ENCODE assay signal across 14 cellular contexts in the genomic region with DNA sequence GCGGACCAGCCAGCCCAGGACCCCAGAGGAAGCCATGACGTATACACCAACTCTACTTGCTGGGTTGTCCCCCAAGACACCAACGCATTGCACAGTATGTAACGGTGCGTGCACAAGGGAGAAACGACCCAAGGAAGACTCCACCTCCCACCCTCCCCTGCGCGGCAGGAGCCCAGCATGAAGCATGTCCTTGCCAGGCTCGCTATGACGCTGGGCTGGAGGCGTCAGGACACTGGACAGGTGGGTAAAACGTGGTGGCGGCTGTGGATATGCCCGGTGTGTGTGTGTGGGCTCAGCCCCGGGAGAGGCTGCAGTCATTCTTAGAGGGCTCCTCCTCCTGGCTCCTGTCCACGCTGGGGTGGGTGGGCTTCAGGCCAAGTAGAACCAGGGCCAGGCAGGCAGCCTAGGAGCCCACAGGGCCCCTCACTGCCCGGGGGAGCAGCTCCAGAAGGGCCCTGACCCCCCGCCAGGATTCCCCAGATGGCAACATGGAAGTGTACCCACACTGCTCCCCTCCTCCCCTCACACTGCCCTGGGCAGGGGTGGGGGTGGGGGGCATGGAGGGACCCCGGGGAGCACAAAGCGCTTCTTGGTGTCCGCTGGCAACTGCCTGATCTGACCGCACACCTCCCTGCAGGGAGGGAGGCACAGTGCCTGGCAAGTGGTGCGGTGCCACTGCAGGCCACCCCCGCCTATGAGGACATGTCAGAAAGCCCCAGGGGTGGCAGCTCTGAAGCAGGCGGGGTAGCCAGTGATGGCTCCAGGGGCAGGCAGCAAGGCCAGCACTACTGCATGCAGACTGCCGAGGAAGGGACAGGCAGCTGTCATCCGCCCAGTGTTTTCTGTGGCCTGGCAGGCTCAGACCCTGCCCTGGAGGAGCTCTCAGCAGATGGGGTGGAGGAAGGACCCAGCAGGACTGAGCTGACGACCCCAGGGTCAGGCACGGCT. TPM values are rescaled to one million over a fixed set of nuclear protein-coding genes. Genes with fewer than 3 reads are reported as not detected.
DNase-seq lines count a peak whose midpoint lies in the region; TF ChIP-seq lines count a peak whose summit lies in the region.
"Had no signal": no experiment of that assay in that cellular context is flagged by ENCODE, and none has a peak within 500 bp of the region (broad histone marks: within the 10 kb centered on the region; RNA-seq: fewer than 3 reads in every experiment).

No MANE protein-coding gene starts in this region.

- peaks cover 6% of the 10 kb centered on the region for H3K9me3 Mint-ChIP-seq in activated T-cell treated with anti-CD3 and anti-CD28 coated beads, Interleukin-2, amount 50 U/mL, for 24 hours
- H3K9me3 Mint-ChIP-seq in Calu3 (ENCODE audit: low read depth, unreplicated experiment) (peaks cover 6% of the 10 kb centered on the region), MCF 10A (ENCODE audit: unreplicated experiment) (peaks cover 5% of the 10 kb centered on the region)

- H3K4me3 Mint-ChIP-seq in activated T-cell treated with anti-CD3 and anti-CD28 coated beads, Interleukin-2, amount 50 U/mL, for 24 hours: no peak overlapping the region
- H3K4me3 Mint-ChIP-seq in Calu3 (ENCODE audit: low read depth, unreplicated experiment): no peak overlapping the region
- H3K4me3 Mint-ChIP-seq in MCF 10A (ENCODE audit: unreplicated experiment): no peak overlapping the region
- H3K4me3 Mint-ChIP-seq: CD8-positive, alpha-beta memory T cell had no signal

- H3K36me3 Mint-ChIP-seq in activated T-cell treated with anti-CD3 and anti-CD28 coated beads, Interleukin-2, amount 50 U/mL, for 24 hours (ENCODE audit: low read depth): peaks cover 18% of the 10 kb centered on the region
- peaks cover 10% of the 10 kb centered on the region for H3K36me3 Mint-ChIP-seq in Calu3 (ENCODE audit: insufficient read depth, unreplicated experiment)
- peaks cover 19% of the 10 kb centered on the region for H3K36me3 Mint-ChIP-seq in MCF 10A (ENCODE audit: insufficient read depth, unreplicated experiment)

- no peak overlapping the region for H3K27ac ChIP-seq in testis
- H3K27ac ChIP-seq: foreskin keratinocyte had no signal

- no peaks in the 10 kb centered on the region for H3K27me3 ChIP-seq in testis
- H3K27me3 ChIP-seq: foreskin keratinocyte had no signal

- TF ChIP-seq POLR2A in testis (IDR thresholded peaks at IDR 0.05): no peak

- intact Hi-C loops in testis (cut with DNase I; ENCODE audit: low total_unique reads) (no loop called here), Calu3 (cut with micrococcal nuclease; ENCODE audit: unreplicated experiment) (no loop called here), MCF 10A (cut with micrococcal nuclease) (no loop called here)

- H3K4me3 ChIP-seq in testis: no peak overlapping the region

- CTCF ChIA-PET in Calu3 (lab: Charles Lee) (no interaction called here), MCF 10A (lab: Yijun Ruan, JAX) (interaction anchor here (0.6 kb wide), 1 partner anchor 1019 kb away, joined by 4 read pairs; no protein-coding TSS in a partner anchor)

- POLR2A ChIA-PET in MCF 10A (lab: Yijun Ruan, JAX): interaction anchor here (0.7 kb wide), 1 partner anchor 234 kb away, joined by 4 read pairs; no protein-coding TSS in a partner anchor

- peaks cover 3% of the 10 kb centered on the region for H3K4me1 Mint-ChIP-seq in activated T-cell treated with anti-CD3 and anti-CD28 coated beads, Interleukin-2, amount 50 U/mL, for 24 hours (ENCODE audit: low read depth)
- H3K4me1 Mint-ChIP-seq in Calu3 (ENCODE audit: low read depth, unreplicated experiment) (no peaks in the 10 kb centered on the region), MCF 10A (ENCODE audit: insufficient read depth, unreplicated experiment) (no peaks in the 10 kb centered on the region)

- DNase-seq in activated T-cell treated with anti-CD3 and anti-CD28 coated beads, Interleukin-2, amount 50 U/mL, for 24 hours: peak; percentile 20
- DNase-seq in activated T-cell treated with anti-CD3 and anti-CD28 coated beads, Interleukin-2, amount 50 U/mL, for 1 hour: no peak
- DNase-seq in astrocyte of the hippocampus (ENCODE audit: low read depth, low spot score) (peak; percentile 34), mesenteric fat pad (ENCODE audit: low spot score) (peak; percentile 86), testis (peak; percentile 50), Calu3 (no peak), MCF 10A (ENCODE audit: unreplicated experiment) (no peak)
- no peak for DNase-seq in activated CD4-positive, alpha-beta T cell treated with anti-CD3 and anti-CD28 coated beads for 48 hours
- DNase-seq: activated CD4-positive, alpha-beta T cell treated with anti-CD3 and anti-CD28 coated beads, Interleukin-2, amount 50 U/mL, for 4 hours; foreskin keratinocyte; NCI-H187; NCI-H524; stimulated activated naive CD4-positive, alpha-beta T cell treated with Interleukin-2 at 50 U/mL for 16 hours had no signal

- WGBS in testis, 2 donors: 67% methylated on average over 6 to 29 of the region's 29 CpGs

- no peaks in the 10 kb centered on the region for H3K27me3 Mint-ChIP-seq in activated T-cell treated with anti-CD3 and anti-CD28 coated beads, Interleukin-2, amount 50 U/mL, for 24 hours
- H3K27me3 Mint-ChIP-seq in Calu3 (ENCODE audit: unreplicated experiment) (no peaks in the 10 kb centered on the region), MCF 10A (ENCODE audit: insufficient read depth, unreplicated experiment) (no peaks in the 10 kb centered on the region)

- peaks cover 31% of the 10 kb centered on the region for H3K4me1 ChIP-seq in testis
- H3K4me1 ChIP-seq: foreskin keratinocyte had no signal

- no peaks in the 10 kb centered on the region for H3K36me3 ChIP-seq in testis (ENCODE audit: low read depth, missing control alignments)

- no peak for TF ChIP-seq CTCF in testis (IDR thresholded peaks at IDR 0.05)
- TF ChIP-seq CTCF in Calu3 (IDR thresholded peaks at IDR 0.05; ENCODE audit: unreplicated experiment): no peak
- no peak for TF ChIP-seq CTCF in MCF 10A (IDR thresholded peaks at IDR 0.05; ENCODE audit: unreplicated experiment)

- no peak overlapping the region for H3K27ac Mint-ChIP-seq in activated T-cell treated with anti-CD3 and anti-CD28 coated beads, Interleukin-2, amount 50 U/mL, for 24 hours
- H3K27ac Mint-ChIP-seq in Calu3 (ENCODE audit: unreplicated experiment) (no peak overlapping the region), MCF 10A (ENCODE audit: low read depth, unreplicated experiment) (no peak overlapping the region)

- BruUV-seq in Calu3 (replicated peaks; lab: Mats Ljungman, UMichigan) (no TSS peak), MCF 10A (replicated peaks; lab: Mats Ljungman, UMichigan) (no TSS peak)

- no peaks in the 10 kb centered on the region for H3K9me3 ChIP-seq in testis

RNA-seq across cellular contexts. Expression of gene HS6ST1, which starts 49.0 kb away (rescaled TPM):
- total RNA-seq in mesenteric fat pad (38.4 TPM), testis (100 to 1,000 TPM; 143 to 203 TPM), Calu3 (2022) (27.6 and 34.6 TPM in 2 replicates), MCF 10A (2022) (9.6 and 11.4 TPM in 2 replicates)
- polyA plus RNA-seq in testis (ENCODE audit: insufficient read depth, low read depth, low replicate concordance): 58.7 TPM

Comparison
In these comparisons a context has a peak if more than half of its experiments do, and no peak if none do; other contexts are left out.
1. DNase-seq: peak in activated T-cell treated with anti-CD3 and anti-CD28 coated beads, Interleukin-2, amount 50 U/mL, for 24 hours (single experiment), astrocyte of the hippocampus (single experiment), mesenteric fat pad (single experiment) and testis (single experiment); none in activated T-cell treated with anti-CD3 and anti-CD28 coated beads, Interleukin-2, amount 50 U/mL, for 1 hour (single experiment), activated CD4-positive, alpha-beta T cell treated with anti-CD3 and anti-CD28 coated beads for 48 hours (single experiment), Calu3 (single experiment) and MCF 10A (single experiment).